In genomic region chr17:11705111-11705510, GRCh38 we compare ENCODE assay signal across 18 cellular contexts.
A peak's percentile ranks its signal among the peaks of the same experiment; 100 is the strongest.
DNase-seq lines count a peak whose midpoint lies in the region; ATAC-seq, FAIRE-seq and TF ChIP-seq lines count a peak whose summit lies in the region.
"Had no signal": no experiment of that assay in that cellular context is flagged by ENCODE, and none has a peak within 500 bp of the region (broad histone marks: within the 10 kb centered on the region; RNA-seq: fewer than 3 reads in every experiment).

No MANE protein-coding gene starts in this region.

- TF ChIP-seq CTCF in heart right ventricle (IDR thresholded peaks at IDR 0.05) (no peak), RWPE1 (conservative IDR thresholded peaks at IDR 0.05; ENCODE audit: low read depth) (no peak), keratinocyte (optimal IDR thresholded peaks at IDR 0.05 in 1 of 3, IDR thresholded peaks at IDR 0.05 in 1 of 3, conservative IDR thresholded peaks at IDR 0.05 in 1 of 3; ENCODE audit: extremely low read depth in 1 of 3, insufficient read depth in 2 of 3, low read length in 3 of 3) (no peak), thyroid gland (IDR thresholded peaks at IDR 0.05) (no peak)

- no peaks in the 10 kb centered on the region for H4K20me1 ChIP-seq in keratinocyte (ENCODE audit: control insufficient read depth, extremely low read depth, insufficient read depth, low read length)

- H3K4me1 ChIP-seq in heart right ventricle, result peaks cover 0 to 3% (median 0%) of the 10 kb centered on the region in 9 donors
- no peaks in the 10 kb centered on the region for H3K4me1 ChIP-seq in keratinocyte (ENCODE audit: control insufficient read depth, extremely low read depth, insufficient read depth, low read length)
- H3K4me1 ChIP-seq in thyroid gland, result peaks cover 0 to 4% of the 10 kb centered on the region in 2 donors
- H3K4me1 ChIP-seq: adrenal gland had no signal

- no peaks in the 10 kb centered on the region for H3K36me3 ChIP-seq in heart right ventricle
- H3K36me3 ChIP-seq in keratinocyte (ENCODE audit: control insufficient read depth in 2 of 2, extremely low read depth in 1 of 2, insufficient read depth in 2 of 2, low read length in 2 of 2), result no peaks in the 10 kb centered on the region
- no peaks in the 10 kb centered on the region for H3K36me3 ChIP-seq in thyroid gland
- H3K36me3 ChIP-seq: adrenal gland had no signal

- no peak overlapping the region for H3K9ac ChIP-seq in keratinocyte (ENCODE audit: control insufficient read depth, extremely low read depth, insufficient read depth, low read length)

- CTCF ChIA-PET in RWPE1 (lab: Yijun Ruan, JAX), result interaction anchor here (0.7 kb wide), 1 partner anchor 12 kb away, joined by 4 read pairs; no protein-coding TSS in a partner anchor

- WGBS in heart right ventricle, 2 donors, result 52 to 59% methylated on average over 3 of the region's 3 CpGs
- 34 to 41% methylated on average over 3 of the region's 3 CpGs for WGBS in thyroid gland, 2 donors

- H3K27ac ChIP-seq in heart right ventricle, result no peak overlapping the region
- no peak overlapping the region for H3K27ac ChIP-seq in RWPE1
- H3K27ac ChIP-seq in keratinocyte (ENCODE audit: control insufficient read depth, insufficient read depth, low read length), result no peak overlapping the region
- no peak overlapping the region for H3K27ac ChIP-seq in thyroid gland
- H3K27ac ChIP-seq: adrenal gland, PC-9 had no signal

- H3K27me3 ChIP-seq in heart right ventricle, result no peaks in the 10 kb centered on the region
- no peaks in the 10 kb centered on the region for H3K27me3 ChIP-seq in keratinocyte (ENCODE audit: control insufficient read depth, extremely low read depth, insufficient read depth, low read length)
- no peaks in the 10 kb centered on the region for H3K27me3 ChIP-seq in thyroid gland
- H3K27me3 ChIP-seq: adrenal gland had no signal

- H3K79me2 ChIP-seq in keratinocyte (ENCODE audit: control insufficient read depth, insufficient read depth, low read length), result no peaks in the 10 kb centered on the region

- no peak overlapping the region for H2AFZ ChIP-seq in keratinocyte (ENCODE audit: control insufficient read depth, low read length)
- H2AFZ ChIP-seq: PC-9 had no signal

- H3K9me3 ChIP-seq in heart right ventricle, result peaks cover 0 to 4% (median 0%) of the 10 kb centered on the region in 11 donors
- no peaks in the 10 kb centered on the region for H3K9me3 ChIP-seq in keratinocyte (ENCODE audit: control insufficient read depth, low read depth, low read length)
- no peaks in the 10 kb centered on the region for H3K9me3 ChIP-seq in thyroid gland
- H3K9me3 ChIP-seq: adrenal gland had no signal

- intact Hi-C loops in heart right ventricle (cut with DNase I) (no loop called here), left cardiac atrium (cut with DNase I) (no loop called here), thyroid gland (cut with DNase I) (no loop called here)

- H3K4me3 ChIP-seq in heart right ventricle (peak overlapping the region in 3 of 10 donors; percentile 16 to 28 (median 17)), keratinocyte (ENCODE audit: control insufficient read depth in 2 of 3, extremely low read depth in 1 of 3, insufficient read depth in 2 of 3, low read depth in 1 of 3, low read length in 3 of 3) (no peak overlapping the region), thyroid gland (replicated peaks in 1 of 3) (no peak overlapping the region)
- H3K4me3 ChIP-seq: GM12878, PC-9 had no signal

- H3K4me2 ChIP-seq in keratinocyte (ENCODE audit: control insufficient read depth, extremely low read depth, insufficient read depth, low read depth, low read length), result peak overlapping the region; percentile 19
- H3K4me2 ChIP-seq: PC-9 had no signal

- POLR2A ChIA-PET in RWPE1 (lab: Yijun Ruan, JAX; ENCODE audit: low non-redundant PET), result no interaction called here

- no peak for DNase-seq in heart right ventricle
- DNase-seq in left cardiac atrium, result no peak
- peak; percentile 9 for DNase-seq in RWPE1 (ENCODE audit: low spot score)
- no peak for DNase-seq in keratinocyte (ENCODE audit: low read depth, low spot score)
- DNase-seq in thyroid gland, result peak; percentile 9 to 12
- no peak for DNase-seq in superior temporal gyrus (ENCODE audit: extremely low spot score)
- no peak for DNase-seq in GM03348 (ENCODE audit: low spot score)
- DNase-seq: activated CD4-positive, alpha-beta T cell treated with anti-CD3 and anti-CD28 coated beads for 36 hours; activated T-cell treated with anti-CD3 and anti-CD28 coated beads, Interleukin-2, amount 50 U/mL, for 1 hour; DMS153; MV-4-11; nucleus accumbens; PC-9; T-helper 17 cell had no signal

- ATAC-seq in heart right ventricle (peak in 5 of 8 donors; percentile 35 to 57 (median 38)), left cardiac atrium (no peak), GM18909 (IDR thresholded peaks at IDR 0.05; ENCODE audit: poor library complexity, unreplicated experiment) (no peak)
- ATAC-seq: activated CD4-positive, alpha-beta T cell treated with anti-CD3 and anti-CD28 coated beads for 36 hours; GM12878; T-helper 17 cell had no signal

- dilution Hi-C loops in keratinocyte (cut with MboI; ENCODE audit: extremely low pct_ligation_motif_present, low sequenced_read_pairs), result no loop called here

- no peaks in the 10 kb centered on the region for H3K9me1 ChIP-seq in keratinocyte (ENCODE audit: control insufficient read depth, extremely low read depth, insufficient read depth, low read length)

- FAIRE-seq in keratinocyte (lab: Jason Lieb, UNC), result no peak
- FAIRE-seq: GM12878, HTR-8/SVneo had no signal

- TF ChIP-seq POLR2A in thyroid gland (IDR thresholded peaks at IDR 0.05), result no peak

Comparison
In these comparisons a context has a peak if more than half of its experiments do, and no peak if none do; other contexts are left out.
1. ATAC-seq: peak in heart right ventricle (5 of 8); none in left cardiac atrium (0 of 2) and GM18909 (single experiment).
2. DNase-seq: peak in RWPE1 (single experiment) and thyroid gland (2 of 2); none in heart right ventricle (0 of 2), left cardiac atrium (single experiment), keratinocyte (single experiment), superior temporal gyrus (single experiment) and GM03348 (single experiment).